In genomic region chr2:7611750-7612149, GRCh38 we compare ENCODE assay signal across 13 cellular contexts.
A peak's percentile ranks its signal among the peaks of the same experiment; 100 is the strongest.
DNase-seq lines count a peak whose midpoint lies in the region; ATAC-seq and TF ChIP-seq lines count a peak whose summit lies in the region.
"Had no signal": no experiment of that assay in that cellular context is flagged by ENCODE, and none has a peak within 500 bp of the region (broad histone marks: within the 10 kb centered on the region; RNA-seq: fewer than 3 reads in every experiment).

No MANE protein-coding gene starts in this region.

- no peak overlapping the region for H3K14ac ChIP-seq in neuronal stem cell (ENCODE audit: low read length)

- CTCF ChIA-PET in activated CD8-positive, alpha-beta memory T cell treated with anti-CD3 and anti-CD28 coated beads, Interleukin-2, amount 10 ng/mL, durations not matched to agents 7 days and 5 days (lab: Charles Lee) = interaction anchor here (1.2 to 1.5 kb wide), 2 partner anchors 12 to 13 kb away, joined by 3 to 5 read pairs; no protein-coding TSS in a partner anchor

- no peak overlapping the region for H2BK15ac ChIP-seq in neuronal stem cell (ENCODE audit: low read length)

- H2BK5ac ChIP-seq in neuronal stem cell (ENCODE audit: low read length) = no peak overlapping the region

- H3K27ac ChIP-seq in neuronal stem cell (replicated peaks; ENCODE audit: low read length) = no peak overlapping the region
- H3K27ac ChIP-seq: PC-9 had no signal

- no peaks in the 10 kb centered on the region for H3K27me3 Mint-ChIP-seq in activated CD8-positive, alpha-beta memory T cell treated with anti-CD3 and anti-CD28 coated beads, Interleukin-2, amount 10 ng/mL, durations not matched to agents 7 days and 5 days
- H3K27me3 Mint-ChIP-seq in T-helper 17 cell = no peaks in the 10 kb centered on the region
- H3K27me3 Mint-ChIP-seq in brain = peaks cover 3% of the 10 kb centered on the region

- peaks cover 37% of the 10 kb centered on the region for H3K4me1 Mint-ChIP-seq in activated CD8-positive, alpha-beta memory T cell treated with anti-CD3 and anti-CD28 coated beads, Interleukin-2, amount 10 ng/mL, durations not matched to agents 7 days and 5 days
- peaks cover 16% of the 10 kb centered on the region for H3K4me1 Mint-ChIP-seq in T-helper 17 cell
- H3K4me1 Mint-ChIP-seq in brain = peaks cover 42% of the 10 kb centered on the region

- peak overlapping the region; percentile 30 for H3K27ac Mint-ChIP-seq in activated CD8-positive, alpha-beta memory T cell treated with anti-CD3 and anti-CD28 coated beads, Interleukin-2, amount 10 ng/mL, durations not matched to agents 7 days and 5 days
- peak overlapping the region; percentile 66 for H3K27ac Mint-ChIP-seq in T-helper 17 cell
- H3K27ac Mint-ChIP-seq in brain = peak overlapping the region; percentile 64 to 97 (median 90)

- H3K23ac ChIP-seq in neuronal stem cell (ENCODE audit: low read depth, low read length, poor library complexity) = no peak overlapping the region

- TF ChIP-seq CTCF in brain (conservative IDR thresholded peaks at IDR 0.05) = no peak

- H3K18ac ChIP-seq in neuronal stem cell (ENCODE audit: low read length) = no peak overlapping the region

- no peak for ATAC-seq in activated CD8-positive, alpha-beta memory T cell treated with anti-CD3 and anti-CD28 coated beads, Interleukin-2, amount 10 ng/mL, durations not matched to agents 7 days and 5 days
- no peak for ATAC-seq in T-helper 17 cell
- ATAC-seq in HG03175 (IDR thresholded peaks at IDR 0.05; ENCODE audit: unreplicated experiment) = no peak

- H4K91ac ChIP-seq in neuronal stem cell (ENCODE audit: low read depth, low read length, poor library complexity) = no peak overlapping the region

- H2AFZ ChIP-seq in neuronal stem cell (ENCODE audit: low read length) = peak overlapping the region; percentile 12
- H2AFZ ChIP-seq: PC-9 had no signal

- H4K8ac ChIP-seq in neuronal stem cell (ENCODE audit: low read depth, low read length) = no peak overlapping the region

- H2BK12ac ChIP-seq in neuronal stem cell (ENCODE audit: low read length) = no peak overlapping the region

- H2BK120ac ChIP-seq in neuronal stem cell (ENCODE audit: low read depth, low read length) = no peak overlapping the region

- no peaks in the 10 kb centered on the region for H3K27me3 ChIP-seq in neuronal stem cell (ENCODE audit: control insufficient read depth in 3 of 3, insufficient read depth in 3 of 3, low read depth in 1 of 3, low read length in 3 of 3)

- no peaks in the 10 kb centered on the region for H3K36me3 Mint-ChIP-seq in activated CD8-positive, alpha-beta memory T cell treated with anti-CD3 and anti-CD28 coated beads, Interleukin-2, amount 10 ng/mL, durations not matched to agents 7 days and 5 days
- H3K36me3 Mint-ChIP-seq in T-helper 17 cell (ENCODE audit: low read depth) = no peaks in the 10 kb centered on the region
- H3K36me3 Mint-ChIP-seq in brain = no peaks in the 10 kb centered on the region
- H3K36me3 Mint-ChIP-seq: IgD-negative memory B cell had no signal

- H3K36me3 ChIP-seq in neuronal stem cell (replicated peaks in 1 of 2; ENCODE audit: control insufficient read depth in 2 of 2, insufficient read depth in 2 of 2, low read length in 2 of 2) = no peaks in the 10 kb centered on the region

- no peak overlapping the region for H3K4me3 ChIP-seq in neuronal stem cell (ENCODE audit: low read length in 2 of 2)
- H3K4me3 ChIP-seq: PC-9 had no signal

- no peak overlapping the region for H2AK5ac ChIP-seq in neuronal stem cell (ENCODE audit: low read depth, low read length)

- no peaks in the 10 kb centered on the region for H3K9me3 ChIP-seq in T-helper 17 cell (ENCODE audit: control insufficient read depth, low read length, poor library complexity, severe bottlenecking)
- H3K9me3 ChIP-seq in neuronal stem cell (replicated peaks in 1 of 2; ENCODE audit: control insufficient read depth in 2 of 2, insufficient read depth in 1 of 2, low read depth in 1 of 2, low read length in 2 of 2) = no peaks in the 10 kb centered on the region

- no peaks in the 10 kb centered on the region for H3K79me1 ChIP-seq in neuronal stem cell (ENCODE audit: low read depth, low read length)

- no CpG with 5 or more reads among the region's 4 CpGs for WGBS in neuronal stem cell (ENCODE audit: extremely low coverage in 2 of 2, insufficient read length in 2 of 2, insufficient replicate concordance in 1 of 2), 2 donors

- DNase-seq in activated CD8-positive, alpha-beta memory T cell treated with anti-CD3 and anti-CD28 coated beads, Interleukin-2, amount 10 ng/mL, durations not matched to agents 7 days and 5 days = no peak
- DNase-seq in activated CD8-positive, alpha-beta memory T cell treated with anti-CD3 and anti-CD28 coated beads, Interleukin-2, amount 50 U/mL, for 48 hours = no peak
- DNase-seq in T-helper 17 cell (no peak), neuronal stem cell (ENCODE audit: low spot score) (no peak), NCI-H526 treated with DMSO at 0.1 percent for 48 hours (lab: John Stamatoyannopoulos, UW) (no peak)
- DNase-seq: HCEC 1CT, NCI-H1930, NCI-H2171 treated with DMSO at 0.1 percent for 48 hours, NCI-H82, PC-9 had no signal

- H3K4me2 ChIP-seq in neuronal stem cell (ENCODE audit: insufficient read depth, low read length, poor library complexity, severe bottlenecking) = no peak overlapping the region
- H3K4me2 ChIP-seq: PC-9 had no signal

- peaks cover 0 to 9% of the 10 kb centered on the region in 2 donors for H3K4me1 ChIP-seq in neuronal stem cell (ENCODE audit: control insufficient read depth in 2 of 2, insufficient read depth in 1 of 2, low read depth in 1 of 2, low read length in 2 of 2)

- no peaks in the 10 kb centered on the region for H3K9me3 Mint-ChIP-seq in activated CD8-positive, alpha-beta memory T cell treated with anti-CD3 and anti-CD28 coated beads, Interleukin-2, amount 10 ng/mL, durations not matched to agents 7 days and 5 days (ENCODE audit: low read depth)
- H3K9me3 Mint-ChIP-seq in brain = peaks cover 0 to 3% (median 0%) of the 10 kb centered on the region in 5 experiments
- H3K9me3 Mint-ChIP-seq: IgD-negative memory B cell had no signal

- no peak overlapping the region for H3K4ac ChIP-seq in neuronal stem cell (ENCODE audit: low read length)

- H3K9ac ChIP-seq in neuronal stem cell (ENCODE audit: low read depth, low read length, poor library complexity) = no peak overlapping the region

- H3K4me3 Mint-ChIP-seq in activated CD8-positive, alpha-beta memory T cell treated with anti-CD3 and anti-CD28 coated beads, Interleukin-2, amount 10 ng/mL, durations not matched to agents 7 days and 5 days = no peak overlapping the region
- H3K4me3 Mint-ChIP-seq in T-helper 17 cell = peak overlapping the region; percentile 78
- H3K4me3 Mint-ChIP-seq in brain = no peak overlapping the region
- H3K4me3 Mint-ChIP-seq: IgD-negative memory B cell had no signal

Comparison
In these comparisons a context has a peak if more than half of its experiments do, and no peak if none do; other contexts are left out.
1. H3K27ac Mint-ChIP-seq: peak in every context shown above with its lines; median percentile 90 in brain; 66 in T-helper 17 cell; 30 in activated CD8-positive, alpha-beta memory T cell treated with anti-CD3 and anti-CD28 coated beads, Interleukin-2, amount 10 ng/mL, durations not matched to agents 7 days and 5 days.